12 cellular contexts compared by ENCODE assay signal in genomic region chr1:56575865-56576264, GRCh38. TPM values are rescaled to one million over a fixed set of nuclear protein-coding genes. Genes with fewer than 3 reads are reported as not detected.
DNase-seq lines count a peak whose midpoint lies in the region; ATAC-seq and TF ChIP-seq lines count a peak whose summit lies in the region.
"Had no signal": no experiment of that assay in that cellular context is flagged by ENCODE, and none has a peak within 500 bp of the region (broad histone marks: within the 10 kb centered on the region; RNA-seq: fewer than 3 reads in every experiment).

No MANE protein-coding gene starts in this region.

- H3K27me3 ChIP-seq in ACC112 (ENCODE audit: insufficient read depth, low read length) (no peaks in the 10 kb centered on the region), ovary (no peaks in the 10 kb centered on the region), adrenal gland (no peaks in the 10 kb centered on the region)

- peaks cover 29% of the 10 kb centered on the region for H3K4me1 ChIP-seq in ACC112 (ENCODE audit: control insufficient read depth, insufficient read depth, low read length, unreplicated experiment)
- H3K4me1 ChIP-seq in ovary (ENCODE audit: insufficient read depth) = peaks cover 14% of the 10 kb centered on the region
- peaks cover 16 to 40% of the 10 kb centered on the region in 2 donors for H3K4me1 ChIP-seq in adrenal gland (replicated peaks in 1 of 2)

- TF ChIP-seq POLR2A in ovary (IDR thresholded peaks at IDR 0.05) = no peak
- no peak for TF ChIP-seq POLR2A in adrenal gland (IDR thresholded peaks at IDR 0.05)

- H3K27ac ChIP-seq in ACC112 (ENCODE audit: low read depth, low read length) = no peak overlapping the region
- no peak overlapping the region for H3K27ac ChIP-seq in ovary
- no peak overlapping the region for H3K27ac ChIP-seq in adrenal gland

- H3K9me3 ChIP-seq in ovary (no peaks in the 10 kb centered on the region), adrenal gland (replicated peaks in 1 of 3) (no peaks in the 10 kb centered on the region)

- 5 to 14% (median 10%) methylated on average over 3 of the region's 3 CpGs for WGBS in ovary, 3 donors
- 55 to 65% (median 58%) methylated on average over 3 of the region's 3 CpGs for WGBS in adrenal gland, 4 donors

- no peak for TF ChIP-seq EP300 in ovary (IDR thresholded peaks at IDR 0.05)

- DNase-seq in NOMO-1 treated with dmso at 0.1 percent for 144 hours (lab: John Stamatoyannopoulos, UW; ENCODE audit: unreplicated experiment) (peak; percentile 21), fibroblast of peridontal ligament (ENCODE audit: extremely low read depth) (peak; percentile 49), ovary (no peak), GM19240 (ENCODE audit: insufficient read length, low spot score) (no peak), adrenal gland (no peak)
- DNase-seq in stimulated activated CD4-positive, alpha-beta T cell treated with anti-CD3 and anti-CD28 coated beads, Interleukin-15, amount 100 ng/mL, for 24 hours = no peak
- DNase-seq: activated CD8-positive, alpha-beta memory T cell treated with anti-CD3 and anti-CD28 coated beads, Interleukin-2, amount 50 U/mL, for 4 hours; natural killer cell; NCI-H526 treated with DMSO at 0.1 percent for 48 hours; T-helper 1 cell had no signal

- peaks cover 84% of the 10 kb centered on the region for H3K79me2 ChIP-seq in ACC112 (ENCODE audit: control insufficient read depth, insufficient read depth, low read length, unreplicated experiment)

- no peak for TF ChIP-seq CTCF in ovary (IDR thresholded peaks at IDR 0.05)
- TF ChIP-seq CTCF in adrenal gland (IDR thresholded peaks at IDR 0.05) = no peak

- no peak overlapping the region for H2AFZ ChIP-seq in ACC112 (ENCODE audit: low read length, unreplicated experiment)

- H3K36me3 ChIP-seq in ACC112 (ENCODE audit: insufficient read depth, low read length) = peaks cover 7% of the 10 kb centered on the region; the same call in 1 of the 2 replicates
- H3K36me3 ChIP-seq in ovary = no peaks in the 10 kb centered on the region
- no peaks in the 10 kb centered on the region for H3K36me3 ChIP-seq in adrenal gland (replicated peaks in 1 of 2)

- intact Hi-C loops in ovary (cut with DNase I) (loop anchor here (10.0 kb wide), 5 partner anchors 51 to 1201 kb away; no protein-coding TSS in a partner anchor), adrenal gland (cut with DNase I) (loop anchor here in 1 of 2 donors (5.0 kb wide), 1 partner anchor 169 kb away; no protein-coding TSS in a partner anchor)

- no peak for ATAC-seq in GM18519 (IDR thresholded peaks at IDR 0.05; ENCODE audit: low FRiP score, unreplicated experiment)
- ATAC-seq: natural killer cell had no signal

- peak overlapping the region; percentile 96 for H3K4me3 ChIP-seq in ACC112 (ENCODE audit: low read depth, low read length)
- H3K4me3 ChIP-seq in ovary = peak overlapping the region; percentile 62
- H3K4me3 ChIP-seq in adrenal gland = peak overlapping the region in 1 of 4 donors; percentile 86

RNA-seq across cellular contexts. Expression of gene PLPP3, which starts 3.5 kb away (rescaled TPM):
- total RNA-seq in ovary = 100 to 1,000 TPM in 4 of 7 donors, 10 to 100 TPM in 3; 51.4 to 183 (median 125) TPM
- polyA plus RNA-seq in ovary = 100 to 1,000 TPM; 121 to 188 TPM
- 100 to 1,000 TPM in 5 of 8 donors, 10 to 100 TPM in 3; 61.0 to 156 (median 102) TPM for total RNA-seq in adrenal gland
- polyA plus RNA-seq in adrenal gland = 10 to 100 TPM; 11.7 to 98.6 (median 13.0) TPM

Comparison
In these comparisons a context has a peak if more than half of its experiments do, and no peak if none do; other contexts are left out.
1. DNase-seq: peak in NOMO-1 treated with dmso at 0.1 percent for 144 hours (single experiment) and fibroblast of peridontal ligament (single experiment); none in ovary (0 of 5), GM19240 (single experiment), stimulated activated CD4-positive, alpha-beta T cell treated with anti-CD3 and anti-CD28 coated beads, Interleukin-15, amount 100 ng/mL, for 24 hours (single experiment) and adrenal gland (0 of 7).